4 cellular contexts compared by ENCODE assay signal in genomic region chr5:177782169-177782568, GRCh38. TPM values are rescaled to one million over a fixed set of nuclear protein-coding genes. Genes with fewer than 3 reads are reported as not detected.
"Had no signal": no experiment of that assay in that cellular context is flagged by ENCODE, and none has a peak within 500 bp of the region (broad histone marks: within the 10 kb centered on the region; RNA-seq: fewer than 3 reads in every experiment).

No MANE protein-coding gene starts in this region.

RNA-seq across cellular contexts. Expression of gene FAM153A, which starts 0.5 kb away (rescaled TPM):
- total RNA-seq: dermis microvascular lymphatic vessel endothelial cell, endodermal cell, glomerular endothelial cell, lung microvascular endothelial cell had no signal
